Comparison of ENCODE assay signal across 11 cellular contexts in genomic region chr11:578276-579035, GRCh38. TPM values are rescaled to one million over a fixed set of nuclear protein-coding genes. Genes with fewer than 3 reads are reported as not detected.
A peak's percentile ranks its signal among the peaks of the same experiment; 100 is the strongest.
DNase-seq lines count a peak whose midpoint lies in the region; ATAC-seq and TF ChIP-seq lines count a peak whose summit lies in the region.
"Had no signal": no experiment of that assay in that cellular context is flagged by ENCODE, and none has a peak within 500 bp of the region (broad histone marks: within the 10 kb centered on the region; RNA-seq: fewer than 3 reads in every experiment).

No MANE protein-coding gene starts in this region.

- CTCF ChIA-PET in activated CD8-positive, alpha-beta memory T cell treated with anti-CD3 and anti-CD28 coated beads, Interleukin-2, amount 10 ng/mL, durations not matched to agents 7 days and 5 days (lab: Charles Lee), result interaction anchor here (1.2 to 1.6 kb wide), 3 partner anchors 23 to 170 kb away, joined by 4 read pairs; partner anchors contain the start of gene HRAS

- peak overlapping the region; percentile 91 for H3K27ac ChIP-seq in hepatocyte

- ATAC-seq in activated CD8-positive, alpha-beta memory T cell treated with anti-CD3 and anti-CD28 coated beads, Interleukin-2, amount 10 ng/mL, durations not matched to agents 7 days and 5 days, result no peak
- ATAC-seq in stimulated activated memory B cell treated with anti-CD40 and anti-IgM and Interleukin-4, amounts not matched to agents 10 μg/mL and 1 μg/mL and 100 μg/mL, for 72 hours, result no peak

- no peak for DNase-seq in activated CD8-positive, alpha-beta memory T cell treated with anti-CD3 and anti-CD28 coated beads, Interleukin-2, amount 10 ng/mL, durations not matched to agents 7 days and 5 days
- no peak for DNase-seq in activated CD8-positive, alpha-beta memory T cell treated with anti-CD3 and anti-CD28 coated beads, Interleukin-2, amount 50 U/mL, for 48 hours
- DNase-seq in activated T-helper 1 cell treated with anti-CD3 and anti-CD28 coated beads, Interleukin-12 subunit alpha, Interleukin-12 subunit beta, Interleukin-2, Interleukin-4 antibody, amounts not matched to agents 30 ng/mL and 10 ng/mL and 1 ng/mL, durations not matched to agents 14 hours and 24 hours and 36 hours (ENCODE audit: low spot score), result no peak
- peak; percentile 11 for DNase-seq in hepatocyte (ENCODE audit: low spot score)
- DNase-seq in amniotic stem cell (lab: John Stamatoyannopoulos, UW), result no peak
- no peak for DNase-seq in NCI-H2081 treated with DMSO at 0.1 percent for 48 hours (lab: John Stamatoyannopoulos, UW)
- DNase-seq in GM19238 (ENCODE audit: insufficient read length, low spot score), result no peak
- DNase-seq: AML-193 had no signal

- peaks cover 19% of the 10 kb centered on the region for H3K36me3 Mint-ChIP-seq in activated CD8-positive, alpha-beta memory T cell treated with anti-CD3 and anti-CD28 coated beads, Interleukin-2, amount 10 ng/mL, durations not matched to agents 7 days and 5 days
- H3K36me3 Mint-ChIP-seq in activated T-helper 1 cell treated with anti-CD3 and anti-CD28 coated beads, Interleukin-12 subunit alpha, Interleukin-12 subunit beta, Interleukin-2, Interleukin-4 antibody, amounts not matched to agents 30 ng/mL and 10 ng/mL and 1 ng/mL, durations not matched to agents 14 hours and 24 hours and 36 hours (ENCODE audit: low read depth), result peaks cover 15% of the 10 kb centered on the region
- H3K36me3 Mint-ChIP-seq in stimulated activated memory B cell treated with anti-CD40 and anti-IgM and Interleukin-4, amounts not matched to agents 10 μg/mL and 1 μg/mL and 100 μg/mL, for 72 hours, result peaks cover 13% of the 10 kb centered on the region

- H3K79me2 ChIP-seq in hepatocyte, result peaks cover 67% of the 10 kb centered on the region

- peaks cover 17% of the 10 kb centered on the region for H3K27me3 Mint-ChIP-seq in activated CD8-positive, alpha-beta memory T cell treated with anti-CD3 and anti-CD28 coated beads, Interleukin-2, amount 10 ng/mL, durations not matched to agents 7 days and 5 days
- peaks cover 14% of the 10 kb centered on the region for H3K27me3 Mint-ChIP-seq in activated T-helper 1 cell treated with anti-CD3 and anti-CD28 coated beads, Interleukin-12 subunit alpha, Interleukin-12 subunit beta, Interleukin-2, Interleukin-4 antibody, amounts not matched to agents 30 ng/mL and 10 ng/mL and 1 ng/mL, durations not matched to agents 14 hours and 24 hours and 36 hours (ENCODE audit: insufficient read depth)
- peaks cover 16% of the 10 kb centered on the region for H3K27me3 Mint-ChIP-seq in stimulated activated memory B cell treated with anti-CD40 and anti-IgM and Interleukin-4, amounts not matched to agents 10 μg/mL and 1 μg/mL and 100 μg/mL, for 72 hours

- no peak overlapping the region for H3K4me3 ChIP-seq in hepatocyte

- H3K27me3 ChIP-seq in hepatocyte, result no peaks in the 10 kb centered on the region
- H3K27me3 ChIP-seq: upper lobe of left lung had no signal

- H3K9me3 ChIP-seq in hepatocyte (ENCODE audit: low read depth), result no peaks in the 10 kb centered on the region
- H3K9me3 ChIP-seq: upper lobe of left lung had no signal

- peaks cover 51% of the 10 kb centered on the region for H3K4me1 ChIP-seq in hepatocyte (ENCODE audit: insufficient read depth)

- peak overlapping the region; percentile 85 for H3K4me3 Mint-ChIP-seq in activated CD8-positive, alpha-beta memory T cell treated with anti-CD3 and anti-CD28 coated beads, Interleukin-2, amount 10 ng/mL, durations not matched to agents 7 days and 5 days
- peak overlapping the region; percentile 94 for H3K4me3 Mint-ChIP-seq in activated T-helper 1 cell treated with anti-CD3 and anti-CD28 coated beads, Interleukin-12 subunit alpha, Interleukin-12 subunit beta, Interleukin-2, Interleukin-4 antibody, amounts not matched to agents 30 ng/mL and 10 ng/mL and 1 ng/mL, durations not matched to agents 14 hours and 24 hours and 36 hours
- peak overlapping the region; percentile 79 for H3K4me3 Mint-ChIP-seq in stimulated activated memory B cell treated with anti-CD40 and anti-IgM and Interleukin-4, amounts not matched to agents 10 μg/mL and 1 μg/mL and 100 μg/mL, for 72 hours

- intact Hi-C loops in activated T-helper 1 cell treated with anti-CD3 and anti-CD28 coated beads, Interleukin-12 subunit alpha, Interleukin-12 subunit beta, Interleukin-2, Interleukin-4 antibody, amounts not matched to agents 30 ng/mL and 10 ng/mL and 1 ng/mL, durations not matched to agents 14 hours and 24 hours and 36 hours (cut with micrococcal nuclease), result loop anchor here (5.0 kb wide), 2 partner anchors 311 to 371 kb away; partner anchors contain the start of genes BET1L and RIC8A

- peaks cover 56% of the 10 kb centered on the region for H4K20me1 ChIP-seq in hepatocyte (ENCODE audit: insufficient read depth, poor library complexity, severe bottlenecking)

- peaks cover 50% of the 10 kb centered on the region for H3K4me1 Mint-ChIP-seq in activated CD8-positive, alpha-beta memory T cell treated with anti-CD3 and anti-CD28 coated beads, Interleukin-2, amount 10 ng/mL, durations not matched to agents 7 days and 5 days
- H3K4me1 Mint-ChIP-seq in activated T-helper 1 cell treated with anti-CD3 and anti-CD28 coated beads, Interleukin-12 subunit alpha, Interleukin-12 subunit beta, Interleukin-2, Interleukin-4 antibody, amounts not matched to agents 30 ng/mL and 10 ng/mL and 1 ng/mL, durations not matched to agents 14 hours and 24 hours and 36 hours (ENCODE audit: low read depth), result peaks cover 43% of the 10 kb centered on the region
- H3K4me1 Mint-ChIP-seq in stimulated activated memory B cell treated with anti-CD40 and anti-IgM and Interleukin-4, amounts not matched to agents 10 μg/mL and 1 μg/mL and 100 μg/mL, for 72 hours, result peaks cover 63% of the 10 kb centered on the region

- 82% methylated on average over 21 of the region's 21 CpGs for WGBS in hepatocyte (ENCODE audit: low lambda C conversion rate, missing lambda C conversion rate)

- TF ChIP-seq CTCF in hepatocyte (IDR thresholded peaks at IDR 0.05; ENCODE audit: poor library complexity), result no peak

- H3K4me2 ChIP-seq in hepatocyte, result peak overlapping the region; percentile 87

- H2AFZ ChIP-seq in hepatocyte, result no peak overlapping the region

- H3K9me2 ChIP-seq in hepatocyte (replicated peaks; ENCODE audit: insufficient read depth), result no peaks in the 10 kb centered on the region

- no peaks in the 10 kb centered on the region for H3K36me3 ChIP-seq in hepatocyte (replicated peaks; ENCODE audit: insufficient read depth, low read depth)

- no peaks in the 10 kb centered on the region for H3K9me3 Mint-ChIP-seq in activated CD8-positive, alpha-beta memory T cell treated with anti-CD3 and anti-CD28 coated beads, Interleukin-2, amount 10 ng/mL, durations not matched to agents 7 days and 5 days (ENCODE audit: low read depth)
- H3K9me3 Mint-ChIP-seq in activated T-helper 1 cell treated with anti-CD3 and anti-CD28 coated beads, Interleukin-12 subunit alpha, Interleukin-12 subunit beta, Interleukin-2, Interleukin-4 antibody, amounts not matched to agents 30 ng/mL and 10 ng/mL and 1 ng/mL, durations not matched to agents 14 hours and 24 hours and 36 hours, result no peaks in the 10 kb centered on the region
- no peaks in the 10 kb centered on the region for H3K9me3 Mint-ChIP-seq in stimulated activated memory B cell treated with anti-CD40 and anti-IgM and Interleukin-4, amounts not matched to agents 10 μg/mL and 1 μg/mL and 100 μg/mL, for 72 hours

- peak overlapping the region; percentile 85 for H3K27ac Mint-ChIP-seq in activated CD8-positive, alpha-beta memory T cell treated with anti-CD3 and anti-CD28 coated beads, Interleukin-2, amount 10 ng/mL, durations not matched to agents 7 days and 5 days
- H3K27ac Mint-ChIP-seq in activated T-helper 1 cell treated with anti-CD3 and anti-CD28 coated beads, Interleukin-12 subunit alpha, Interleukin-12 subunit beta, Interleukin-2, Interleukin-4 antibody, amounts not matched to agents 30 ng/mL and 10 ng/mL and 1 ng/mL, durations not matched to agents 14 hours and 24 hours and 36 hours, result peak overlapping the region; percentile 4
- H3K27ac Mint-ChIP-seq in stimulated activated memory B cell treated with anti-CD40 and anti-IgM and Interleukin-4, amounts not matched to agents 10 μg/mL and 1 μg/mL and 100 μg/mL, for 72 hours, result no peak overlapping the region

RNA-seq across cellular contexts. Expression of gene PHRF1, which starts 2.2 kb away (rescaled TPM):
- 10 to 100 TPM; 60.2 to 62.0 TPM for total RNA-seq in activated CD8-positive, alpha-beta memory T cell treated with anti-CD3 and anti-CD28 coated beads, Interleukin-2, amount 10 ng/mL, durations not matched to agents 7 days and 5 days
- total RNA-seq in activated T-helper 1 cell treated with anti-CD3 and anti-CD28 coated beads, Interleukin-12 subunit alpha, Interleukin-12 subunit beta, Interleukin-2, Interleukin-4 antibody, amounts not matched to agents 30 ng/mL and 10 ng/mL and 1 ng/mL, durations not matched to agents 14 hours and 24 hours and 36 hours, result 58.6 and 59.8 TPM in 2 replicates
- 25.6 and 26.9 TPM in 2 replicates for total RNA-seq in hepatocyte
- polyA plus RNA-seq in hepatocyte, result 25.6 TPM in 2 replicates

RNA-seq across cellular contexts. Expression of gene RASSF7, which starts 17.7 kb away (rescaled TPM):
- 10 to 100 TPM; 20.8 to 32.1 TPM for total RNA-seq in activated CD8-positive, alpha-beta memory T cell treated with anti-CD3 and anti-CD28 coated beads, Interleukin-2, amount 10 ng/mL, durations not matched to agents 7 days and 5 days
- total RNA-seq in activated T-helper 1 cell treated with anti-CD3 and anti-CD28 coated beads, Interleukin-12 subunit alpha, Interleukin-12 subunit beta, Interleukin-2, Interleukin-4 antibody, amounts not matched to agents 30 ng/mL and 10 ng/mL and 1 ng/mL, durations not matched to agents 14 hours and 24 hours and 36 hours, result 15.9 and 19.8 TPM in 2 replicates
- total RNA-seq in hepatocyte, result 47.6 and 75.8 TPM in 2 replicates
- polyA plus RNA-seq in hepatocyte, result 104 and 130 TPM in 2 replicates

RNA-seq across cellular contexts. Expression of gene LMNTD2, which starts 17.9 kb away (rescaled TPM):
- 1 to 10 TPM in 1 of 2 experiments, under 1 TPM in 1; 0.23 to 1.3 TPM for total RNA-seq in activated CD8-positive, alpha-beta memory T cell treated with anti-CD3 and anti-CD28 coated beads, Interleukin-2, amount 10 ng/mL, durations not matched to agents 7 days and 5 days
- total RNA-seq in activated T-helper 1 cell treated with anti-CD3 and anti-CD28 coated beads, Interleukin-12 subunit alpha, Interleukin-12 subunit beta, Interleukin-2, Interleukin-4 antibody, amounts not matched to agents 30 ng/mL and 10 ng/mL and 1 ng/mL, durations not matched to agents 14 hours and 24 hours and 36 hours, result 0.47 and 0.64 TPM in 2 replicates
- 3.4 and 7.3 TPM in 2 replicates for total RNA-seq in hepatocyte
- 15.9 and 19.1 TPM in 2 replicates for polyA plus RNA-seq in hepatocyte

RNA-seq across cellular contexts. Expression of gene IRF7, which starts 37.3 kb away (rescaled TPM):
- 100 to 1,000 TPM; 146 to 267 TPM for total RNA-seq in activated CD8-positive, alpha-beta memory T cell treated with anti-CD3 and anti-CD28 coated beads, Interleukin-2, amount 10 ng/mL, durations not matched to agents 7 days and 5 days
- 56.6 and 63.1 TPM in 2 replicates for total RNA-seq in activated T-helper 1 cell treated with anti-CD3 and anti-CD28 coated beads, Interleukin-12 subunit alpha, Interleukin-12 subunit beta, Interleukin-2, Interleukin-4 antibody, amounts not matched to agents 30 ng/mL and 10 ng/mL and 1 ng/mL, durations not matched to agents 14 hours and 24 hours and 36 hours
- 9.3 and 10.4 TPM in 2 replicates for total RNA-seq in hepatocyte
- polyA plus RNA-seq in hepatocyte, result 24.6 and 30.4 TPM in 2 replicates
- total RNA-seq: HT1080 had no signal

RNA-seq across cellular contexts. Expression of gene LRRC56, which starts 41.1 kb away (rescaled TPM):
- total RNA-seq in activated CD8-positive, alpha-beta memory T cell treated with anti-CD3 and anti-CD28 coated beads, Interleukin-2, amount 10 ng/mL, durations not matched to agents 7 days and 5 days, result 1 to 10 TPM; 1.7 to 2.1 TPM
- total RNA-seq in activated T-helper 1 cell treated with anti-CD3 and anti-CD28 coated beads, Interleukin-12 subunit alpha, Interleukin-12 subunit beta, Interleukin-2, Interleukin-4 antibody, amounts not matched to agents 30 ng/mL and 10 ng/mL and 1 ng/mL, durations not matched to agents 14 hours and 24 hours and 36 hours, result 1.8 and 2.2 TPM in 2 replicates
- 0.64 and 1.6 TPM in 2 replicates for total RNA-seq in hepatocyte
- polyA plus RNA-seq in hepatocyte, result 0.40 and 1.2 TPM in 2 replicates
- total RNA-seq: HT1080 had no signal
